In genomic region chr2:9167718-9168657, GRCh38 we compare ENCODE assay signal across 18 cellular contexts. TPM values are rescaled to one million over a fixed set of nuclear protein-coding genes. Genes with fewer than 3 reads are reported as not detected.
DNase-seq lines count a peak whose midpoint lies in the region; FAIRE-seq and TF ChIP-seq lines count a peak whose summit lies in the region.
"Had no signal": no experiment of that assay in that cellular context is flagged by ENCODE, and none has a peak within 500 bp of the region (broad histone marks: within the 10 kb centered on the region; RNA-seq: fewer than 3 reads in every experiment).

No MANE protein-coding gene starts in this region.

- no peaks in the 10 kb centered on the region for H3K79me1 ChIP-seq in neuronal stem cell (ENCODE audit: low read depth, low read length)

- WGBS in neuronal stem cell (ENCODE audit: extremely low coverage in 2 of 2, insufficient read length in 2 of 2, insufficient replicate concordance in 1 of 2), 2 donors: no CpG with 5 or more reads among the region's 13 CpGs

- TF ChIP-seq CTCF in CD14-positive monocyte (IDR thresholded peaks at IDR 0.05): no peak
- no peak for TF ChIP-seq CTCF in VCaP (conservative IDR thresholded peaks at IDR 0.05)

- H2BK15ac ChIP-seq in neuronal stem cell (ENCODE audit: low read length): no peak overlapping the region

- H3K4me2 ChIP-seq in neuronal stem cell (ENCODE audit: insufficient read depth, low read length, poor library complexity, severe bottlenecking): no peak overlapping the region

- H3K27me3 Mint-ChIP-seq in CD14-positive monocyte (ENCODE audit: low read depth in 3 of 3): peaks cover 0 to 12% (median 0%) of the 10 kb centered on the region in 3 donors

- intact Hi-C loops in CD14-positive monocyte (cut with micrococcal nuclease): no loop called here

- no peak overlapping the region for H2AK5ac ChIP-seq in neuronal stem cell (ENCODE audit: low read depth, low read length)

- H3K4me1 ChIP-seq in neuronal stem cell (ENCODE audit: control insufficient read depth in 2 of 2, insufficient read depth in 1 of 2, low read depth in 1 of 2, low read length in 2 of 2): peaks cover 6 to 15% of the 10 kb centered on the region in 2 donors

- peak overlapping the region; percentile 22 for H3K18ac ChIP-seq in neuronal stem cell (ENCODE audit: low read length)

- H3K4me3 Mint-ChIP-seq in CD14-positive monocyte: no peak overlapping the region
- H3K4me3 Mint-ChIP-seq: activated CD8-positive, alpha-beta T cell treated with anti-CD3 and anti-CD28 coated beads for 36 hours; activated naive CD4-positive, alpha-beta T cell treated with anti-CD3 and anti-CD28 coated beads, Interleukin-2, amount 50 U/mL, for 24 hours; stimulated activated naive CD8-positive, alpha-beta T cell treated with anti-CD3 and anti-CD28 coated beads, Interleukin-15, Interleukin-2, amounts not matched to agents 100 ng/mL and 50 ng/mL, for 24 hours had no signal

- no peak overlapping the region for H4K8ac ChIP-seq in neuronal stem cell (ENCODE audit: low read depth, low read length)

- no peak overlapping the region for H3K23ac ChIP-seq in neuronal stem cell (ENCODE audit: low read depth, low read length, poor library complexity)

- H2AFZ ChIP-seq in neuronal stem cell (ENCODE audit: low read length): no peak overlapping the region

- no peak overlapping the region for H3K4me3 ChIP-seq in neuronal stem cell (ENCODE audit: low read length in 2 of 2)
- H3K4me3 ChIP-seq: heart right ventricle had no signal

- no peaks in the 10 kb centered on the region for H3K9me3 ChIP-seq in neuronal stem cell (replicated peaks in 1 of 2; ENCODE audit: control insufficient read depth in 2 of 2, insufficient read depth in 1 of 2, low read depth in 1 of 2, low read length in 2 of 2)
- H3K9me3 ChIP-seq: heart right ventricle had no signal

- TF ChIP-seq POLR2A in GM12891 (IDR thresholded peaks at IDR 0.05; ENCODE audit: low read depth, low read length): no peak

- no peak overlapping the region for H3K14ac ChIP-seq in neuronal stem cell (ENCODE audit: low read length)

- H2BK120ac ChIP-seq in neuronal stem cell (ENCODE audit: low read depth, low read length): no peak overlapping the region

- peak; percentile 16 for DNase-seq in CD14-positive monocyte (ENCODE audit: low spot score)
- peak; percentile 79 for DNase-seq in HuH-7 (ENCODE audit: low spot score)
- no peak for DNase-seq in neuronal stem cell (ENCODE audit: low spot score)
- DNase-seq in GM12891 (ENCODE audit: insufficient read length, low spot score): no peak
- DNase-seq in globus pallidus (ENCODE audit: low spot score): no peak
- DNase-seq in NCI-H82 treated with DMSO at 0.1 percent for 48 hours (lab: John Stamatoyannopoulos, UW; ENCODE audit: unreplicated experiment): no peak
- no peak for DNase-seq in hepatic stellate cell (ENCODE audit: low spot score)
- DNase-seq: activated CD8-positive, alpha-beta T cell treated with anti-CD3 and anti-CD28 coated beads for 36 hours; activated T-cell treated with anti-CD3 and anti-CD28 coated beads, Interleukin-2, amount 50 U/mL, for 48 hours; mesenchymal stem cell; T-helper 1 cell had no signal

- H3K4ac ChIP-seq in neuronal stem cell (ENCODE audit: low read length): no peak overlapping the region

- H2BK12ac ChIP-seq in neuronal stem cell (ENCODE audit: low read length): no peak overlapping the region

- no peaks in the 10 kb centered on the region for H3K9me3 Mint-ChIP-seq in CD14-positive monocyte
- H3K9me3 Mint-ChIP-seq: activated CD8-positive, alpha-beta T cell treated with anti-CD3 and anti-CD28 coated beads for 36 hours; activated naive CD4-positive, alpha-beta T cell treated with anti-CD3 and anti-CD28 coated beads, Interleukin-2, amount 50 U/mL, for 24 hours; stimulated activated naive CD8-positive, alpha-beta T cell treated with anti-CD3 and anti-CD28 coated beads, Interleukin-15, Interleukin-2, amounts not matched to agents 100 ng/mL and 50 ng/mL, for 24 hours had no signal

- H3K27ac Mint-ChIP-seq in CD14-positive monocyte: peak overlapping the region; percentile 10 to 96 (median 91)
- H3K27ac Mint-ChIP-seq: activated CD8-positive, alpha-beta T cell treated with anti-CD3 and anti-CD28 coated beads for 36 hours; activated naive CD4-positive, alpha-beta T cell treated with anti-CD3 and anti-CD28 coated beads, Interleukin-2, amount 50 U/mL, for 24 hours; stimulated activated naive CD8-positive, alpha-beta T cell treated with anti-CD3 and anti-CD28 coated beads, Interleukin-15, Interleukin-2, amounts not matched to agents 100 ng/mL and 50 ng/mL, for 24 hours had no signal

- no peaks in the 10 kb centered on the region for H3K36me3 Mint-ChIP-seq in CD14-positive monocyte
- H3K36me3 Mint-ChIP-seq: activated naive CD4-positive, alpha-beta T cell treated with anti-CD3 and anti-CD28 coated beads, Interleukin-2, amount 50 U/mL, for 24 hours had no signal

- H4K91ac ChIP-seq in neuronal stem cell (ENCODE audit: low read depth, low read length, poor library complexity): no peak overlapping the region

- H3K4me1 Mint-ChIP-seq in CD14-positive monocyte: peaks cover 57% of the 10 kb centered on the region
- H3K4me1 Mint-ChIP-seq: activated naive CD4-positive, alpha-beta T cell treated with anti-CD3 and anti-CD28 coated beads, Interleukin-2, amount 50 U/mL, for 24 hours had no signal

- H3K27me3 ChIP-seq in neuronal stem cell (ENCODE audit: control insufficient read depth in 3 of 3, insufficient read depth in 3 of 3, low read depth in 1 of 3, low read length in 3 of 3): no peaks in the 10 kb centered on the region
- H3K27me3 ChIP-seq: heart right ventricle had no signal

- no peak overlapping the region for H2BK5ac ChIP-seq in neuronal stem cell (ENCODE audit: low read length)

- H3K36me3 ChIP-seq in neuronal stem cell (replicated peaks in 1 of 2; ENCODE audit: control insufficient read depth in 2 of 2, insufficient read depth in 2 of 2, low read length in 2 of 2): no peaks in the 10 kb centered on the region
- H3K36me3 ChIP-seq: heart right ventricle had no signal

- H3K9ac ChIP-seq in neuronal stem cell (ENCODE audit: low read depth, low read length, poor library complexity): no peak overlapping the region

- no peak for FAIRE-seq in GM12891 (lab: Jason Lieb, UNC)
- FAIRE-seq: colon, GM19239, urothelium cell line had no signal

- H3K27ac ChIP-seq in VCaP (peak overlapping the region; percentile 42), neuronal stem cell (replicated peaks; ENCODE audit: low read length) (no peak overlapping the region)

TF ChIP-seq in GM12891, 5 proteins besides CTCF, POLR2A, EP300 and RAD21:
- TF ChIP-seq POLR2AphosphoS5 (IDR thresholded peaks at IDR 0.05; ENCODE audit: low read depth, low read length) (no peak), POU2F2 (IDR thresholded peaks at IDR 0.05; ENCODE audit: low read depth, low read length) (no peak), TAF1 (IDR thresholded peaks at IDR 0.05; ENCODE audit: low read depth, low read length) (no peak), PAX5 (IDR thresholded peaks at IDR 0.05; ENCODE audit: insufficient read depth, low read length, severe bottlenecking) (no peak), SPI1 (IDR thresholded peaks at IDR 0.05; ENCODE audit: low read depth, low read length) (no peak)

RNA-seq across cellular contexts. Expression of gene ASAP2, which starts 38.6 kb away (rescaled TPM):
- polyA plus RNA-seq in CD14-positive monocyte: under 1 TPM; 0.08 to 0.20 TPM
- 24.8 TPM for polyA plus RNA-seq in neuronal stem cell (2013, experiment 1 of 2)
- polyA plus RNA-seq in neuronal stem cell (2013, experiment 2 of 2): 26.3 TPM
- polyA plus RNA-seq in GM12891 (2012; ENCODE audit: low read depth, missing spikeins): 0.06 TPM

Comparison
In these comparisons a context has a peak if more than half of its experiments do, and no peak if none do; other contexts are left out.
1. DNase-seq: peak in CD14-positive monocyte (single experiment) and HuH-7 (single experiment); none in neuronal stem cell (single experiment), GM12891 (single experiment), globus pallidus (single experiment), NCI-H82 treated with DMSO at 0.1 percent for 48 hours (single experiment) and hepatic stellate cell (single experiment).